Comparison of ENCODE assay signal across 9 cellular contexts in genomic region chr4:26192921-26193894, GRCh38.
A peak's percentile ranks its signal among the peaks of the same experiment; 100 is the strongest.
DNase-seq lines count a peak whose midpoint lies in the region; ATAC-seq, FAIRE-seq and TF ChIP-seq lines count a peak whose summit lies in the region.
"Had no signal": no experiment of that assay in that cellular context is flagged by ENCODE, and none has a peak within 500 bp of the region (broad histone marks: within the 10 kb centered on the region; RNA-seq: fewer than 3 reads in every experiment).

No MANE protein-coding gene starts in this region.

- TF ChIP-seq CTCF in right atrium auricular region (IDR thresholded peaks at IDR 0.05) = no peak

- no peaks in the 10 kb centered on the region for H3K27me3 ChIP-seq in right atrium auricular region
- H3K27me3 ChIP-seq: neutrophil had no signal

- H3K9me3 ChIP-seq in right atrium auricular region = no peaks in the 10 kb centered on the region
- H3K9me3 ChIP-seq: neutrophil had no signal

- intact Hi-C loops in head of caudate nucleus (cut with DNase I) = no loop called here

- H3K36me3 ChIP-seq in right atrium auricular region = no peaks in the 10 kb centered on the region
- H3K36me3 ChIP-seq: neutrophil had no signal

- peak; percentile 56 for ATAC-seq in GM21526 (IDR thresholded peaks at IDR 0.05; ENCODE audit: low FRiP score, unreplicated experiment)

- no peaks in the 10 kb centered on the region for H3K4me1 ChIP-seq in right atrium auricular region

- DNase-seq in GM18507 (ENCODE audit: extremely low spot score, insufficient read length, low read depth) (no peak), HTR-8/SVneo (ENCODE audit: insufficient read length, low spot score) (no peak), head of caudate nucleus (peak in 37 of 42 donors; percentile 5 to 79 (median 52)), LoVo (ENCODE audit: low spot score) (no peak), NCI-H187 treated with DMSO at 0.1 percent for 48 hours (lab: John Stamatoyannopoulos, UW) (no peak), right atrium auricular region (ENCODE audit: low spot score) (no peak), NCI-H2107 (lab: John Stamatoyannopoulos, UW) (no peak)

- peak; percentile 71 for FAIRE-seq in GM18507 (lab: Jason Lieb, UNC)
- peak; percentile 38 for FAIRE-seq in HTR-8/SVneo (lab: Jason Lieb, UNC)

- no peak overlapping the region for H3K4me3 ChIP-seq in right atrium auricular region

- H3K27ac ChIP-seq in right atrium auricular region = no peak overlapping the region
- H3K27ac ChIP-seq: neutrophil had no signal

Comparison
In these comparisons a context has a peak if more than half of its experiments do, and no peak if none do; other contexts are left out.
1. DNase-seq: peak in head of caudate nucleus (37 of 42); none in GM18507 (single experiment), HTR-8/SVneo (single experiment), LoVo (single experiment), NCI-H187 treated with DMSO at 0.1 percent for 48 hours (single experiment), right atrium auricular region (single experiment) and NCI-H2107 (single experiment).